ENCODE assay signal across 10 cellular contexts in the genomic region with DNA sequence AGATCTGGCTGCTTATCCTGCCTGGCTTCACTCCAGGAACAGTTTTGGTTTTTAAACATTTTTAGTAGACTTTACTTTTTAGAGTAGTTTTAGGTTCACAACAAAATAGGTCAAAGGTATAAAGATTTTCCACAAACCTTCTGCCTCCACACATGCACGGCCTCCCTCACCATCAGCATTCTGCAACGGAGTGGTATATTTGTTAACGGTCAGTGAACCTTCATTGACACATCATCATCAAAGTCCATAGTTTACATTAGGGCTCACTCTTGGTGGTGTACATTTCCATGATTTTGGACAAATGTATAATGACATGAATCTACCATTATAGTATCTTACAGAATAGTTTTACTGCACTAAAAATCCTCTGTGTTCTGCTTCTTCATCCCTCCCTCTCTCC.
"Had no signal": no experiment of that assay in that cellular context is flagged by ENCODE, and none has a peak within 500 bp of the region (broad histone marks: within the 10 kb centered on the region; RNA-seq: fewer than 3 reads in every experiment).

No MANE protein-coding gene starts in this region.

- DNase-seq: activated gamma-delta T cell, cerebellar nuclear complex, cortex of kidney, spleen had no signal

- H3K27ac ChIP-seq: epithelial cell of prostate, ovary, prostate gland, spleen had no signal

- H3K36me3 ChIP-seq: ovary, prostate gland, uterus had no signal

- H3K4me3 ChIP-seq: ovary, prostate gland, spleen, tibial nerve, uterus had no signal

- FAIRE-seq: bronchial epithelial cell had no signal

- H3K9me3 ChIP-seq: ovary, prostate gland, spleen, tibial nerve, uterus had no signal

- H3K27me3 ChIP-seq: ovary, spleen, tibial nerve, uterus had no signal
